ENCODE assay signal across 8 cellular contexts in the genomic region with DNA sequence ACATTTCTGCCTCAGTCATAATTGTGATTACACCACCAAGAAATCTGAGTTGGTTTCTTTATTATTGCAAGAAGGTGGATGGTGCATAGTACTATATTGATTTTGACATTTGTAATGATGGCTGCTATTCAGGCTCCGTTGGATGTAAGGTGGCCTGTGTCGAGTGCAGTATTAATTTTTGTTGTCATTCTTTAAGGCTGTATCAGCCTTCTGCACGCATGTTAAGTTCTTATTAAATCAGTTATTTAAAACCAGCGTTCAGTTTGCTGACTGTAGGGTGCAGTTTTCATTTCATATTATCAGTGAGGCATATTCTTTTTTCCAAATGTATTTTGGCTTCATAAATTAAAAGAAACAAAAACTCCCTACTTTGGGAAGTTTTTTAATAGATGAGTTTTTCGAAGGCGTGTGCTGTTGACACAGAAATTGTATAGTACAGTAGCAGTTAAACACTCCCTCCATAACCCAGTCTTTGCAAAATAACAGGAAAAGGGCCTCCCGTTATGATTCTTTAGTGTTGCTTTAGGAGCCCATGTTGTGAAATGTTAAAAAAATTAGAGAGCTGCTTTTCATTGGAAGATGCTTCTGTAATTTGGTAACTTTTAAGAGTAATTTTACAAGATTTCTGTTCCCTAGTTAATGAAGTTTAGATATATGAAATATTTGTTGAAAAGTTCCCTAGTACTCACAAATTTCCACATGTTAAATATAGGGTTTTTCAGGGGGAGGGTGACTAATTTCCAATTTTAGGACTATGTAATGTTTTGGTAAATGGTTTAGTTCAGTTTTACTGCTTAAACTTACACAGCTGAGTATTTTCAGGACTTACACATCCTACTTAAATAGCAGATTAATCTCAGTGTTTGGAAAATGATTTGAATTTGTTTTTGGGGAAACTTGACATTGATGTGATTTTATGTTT. TPM values are rescaled to one million over a fixed set of nuclear protein-coding genes. Genes with fewer than 3 reads are reported as not detected.
DNase-seq lines count a peak whose midpoint lies in the region; ATAC-seq and TF ChIP-seq lines count a peak whose summit lies in the region.

No MANE protein-coding gene starts in this region.

- H3K4me1 ChIP-seq in HUES48 (ENCODE audit: control insufficient read depth, insufficient read depth, low read length) (peaks cover 13% of the 10 kb centered on the region), breast epithelium (no peaks in the 10 kb centered on the region), mucosa of stomach (ENCODE audit: control insufficient read depth, insufficient read depth, low read length) (peaks cover 5% of the 10 kb centered on the region)

- H3K4me3 ChIP-seq in AG04449 (ENCODE audit: low read depth, low read length) (peak overlapping the region; percentile 93), HUES48 (ENCODE audit: low read depth, low read length) (peak overlapping the region; percentile 89), breast epithelium (peak overlapping the region; percentile 91 to 93 (median 92)), mucosa of stomach (ENCODE audit: low read length) (peak overlapping the region; percentile 65)

- TF ChIP-seq POLR2A in breast epithelium (IDR thresholded peaks at IDR 0.05): no peak

- H3K27ac ChIP-seq in HUES48 (ENCODE audit: low read depth, low read length) (no peak overlapping the region), breast epithelium (no peak overlapping the region)

- H3K9me3 ChIP-seq in HUES48 (ENCODE audit: control insufficient read depth, insufficient read depth, low read length) (no peaks in the 10 kb centered on the region), breast epithelium (no peaks in the 10 kb centered on the region), mucosa of stomach (ENCODE audit: control insufficient read depth, low read length) (no peaks in the 10 kb centered on the region)

- DNase-seq in AG04449 (ENCODE audit: low read depth, low spot score): no peak
- DNase-seq in breast epithelium (ENCODE audit: low spot score in 2 of 2): no peak
- no peak for DNase-seq in NOMO-1 treated with dmso at 0.1 percent for 144 hours (lab: John Stamatoyannopoulos, UW; ENCODE audit: unreplicated experiment)
- DNase-seq in cortex of kidney (lab: John Stamatoyannopoulos, UW): no peak
- no peak for DNase-seq in NCI-H146 (lab: John Stamatoyannopoulos, UW)

- H3K36me3 ChIP-seq in HUES48 (ENCODE audit: control insufficient read depth, insufficient read depth, low read length) (no peaks in the 10 kb centered on the region), breast epithelium (no peaks in the 10 kb centered on the region), mucosa of stomach (ENCODE audit: control insufficient read depth, insufficient read depth, low read length) (no peaks in the 10 kb centered on the region)

- POLR2A ChIA-PET in AG04449 (lab: Yijun Ruan, JAX): no interaction called here

- CTCF ChIA-PET in AG04449 (lab: Yijun Ruan, JAX): interaction anchor here (1.3 kb wide), 1 partner anchor 118 kb away, joined by 3 read pairs; no protein-coding TSS in a partner anchor

- TF ChIP-seq CTCF in AG04449 (IDR thresholded peaks at IDR 0.05; ENCODE audit: insufficient read depth, low read length, missing control alignments): no peak
- no peak for TF ChIP-seq CTCF in breast epithelium (IDR thresholded peaks at IDR 0.05)

- H3K27me3 ChIP-seq in HUES48 (ENCODE audit: control insufficient read depth, insufficient read depth, low read length) (peaks cover 7% of the 10 kb centered on the region; the same call in 1 of the 2 replicates), breast epithelium (no peaks in the 10 kb centered on the region), mucosa of stomach (ENCODE audit: control insufficient read depth, insufficient read depth, low read length) (no peaks in the 10 kb centered on the region)

- intact Hi-C loops in breast epithelium (cut with DNase I; ENCODE audit: low total_unique reads): no loop called here

- ATAC-seq in GM18511 (IDR thresholded peaks at IDR 0.05; ENCODE audit: unreplicated experiment): no peak

- H3K9ac ChIP-seq in HUES48 (ENCODE audit: low read depth, low read length): no peak overlapping the region
- peak overlapping the region; percentile 88 for H3K9ac ChIP-seq in mucosa of stomach (ENCODE audit: low read length)

RNA-seq across cellular contexts. Expression of a gene that starts 1.9 kb away (rescaled TPM):
- total RNA-seq in breast epithelium: 10 to 100 TPM; 36.4 to 42.4 (median 38.6) TPM
